Comparison of ENCODE assay signal across 17 cellular contexts in genomic region chr2:11562476-11562875, GRCh38.
"Had no signal": no experiment of that assay in that cellular context is flagged by ENCODE, and none has a peak within 500 bp of the region (broad histone marks: within the 10 kb centered on the region; RNA-seq: fewer than 3 reads in every experiment).

No MANE protein-coding gene starts in this region.

- DNase-seq: activated CD4-positive, alpha-beta memory T cell treated with anti-CD3 and anti-CD28 coated beads, Interleukin-2, amount 10 ng/mL, durations not matched to agents 7 days and 5 days; activated CD4-positive, alpha-beta T cell treated with anti-CD3 and anti-CD28 coated beads for 48 hours; activated CD4-positive, CD25-positive, alpha-beta regulatory T cell; activated CD8-positive, alpha-beta memory T cell treated with anti-CD3 and anti-CD28 coated beads, Interleukin-2, amount 10 ng/mL, durations not matched to agents 7 days and 5 days; activated naive CD4-positive, alpha-beta T cell treated with Interleukin-2 at 50 U/mL for 16 hours; body of pancreas; central memory CD4-positive, alpha-beta T cell; hypothalamus; left lung; T-cell had no signal

- ATAC-seq: activated CD8-positive, alpha-beta memory T cell treated with anti-CD3 and anti-CD28 coated beads, Interleukin-2, amount 10 ng/mL, durations not matched to agents 7 days and 5 days; body of pancreas; left lung; naive thymus-derived CD8-positive, alpha-beta T cell; pancreas; T-cell had no signal

- H3K27me3 Mint-ChIP-seq: type B pancreatic cell had no signal

- H3K4me3 ChIP-seq: body of pancreas, dorsolateral prefrontal cortex, left lung, pancreas, SK-N-MC had no signal

- H3K27me3 ChIP-seq: body of pancreas, dorsolateral prefrontal cortex, pancreas had no signal

- H3K9me3 ChIP-seq: body of pancreas, left lung, pancreas had no signal

- H3K36me3 ChIP-seq: left lung, pancreas had no signal

- H3K4me1 Mint-ChIP-seq: activated CD4-positive, alpha-beta memory T cell treated with anti-CD3 and anti-CD28 coated beads, Interleukin-2, amount 10 ng/mL, durations not matched to agents 7 days and 5 days; activated CD8-positive, alpha-beta memory T cell treated with anti-CD3 and anti-CD28 coated beads, Interleukin-2, amount 10 ng/mL, durations not matched to agents 7 days and 5 days; naive thymus-derived CD8-positive, alpha-beta T cell; T-cell had no signal

- H3K4me1 ChIP-seq: body of pancreas, left lung, pancreas had no signal

- H3K4me3 Mint-ChIP-seq: activated CD4-positive, alpha-beta memory T cell treated with anti-CD3 and anti-CD28 coated beads, Interleukin-2, amount 10 ng/mL, durations not matched to agents 7 days and 5 days; activated CD8-positive, alpha-beta memory T cell treated with anti-CD3 and anti-CD28 coated beads, Interleukin-2, amount 10 ng/mL, durations not matched to agents 7 days and 5 days; naive thymus-derived CD8-positive, alpha-beta T cell; stimulated activated naive CD8-positive, alpha-beta T cell treated with anti-CD3 and anti-CD28 coated beads, Interleukin-15, Interleukin-2, amounts not matched to agents 100 ng/mL and 50 ng/mL, for 24 hours; T-cell; type B pancreatic cell had no signal

- H3K27ac Mint-ChIP-seq: activated CD4-positive, alpha-beta memory T cell treated with anti-CD3 and anti-CD28 coated beads, Interleukin-2, amount 10 ng/mL, durations not matched to agents 7 days and 5 days; activated CD8-positive, alpha-beta memory T cell treated with anti-CD3 and anti-CD28 coated beads, Interleukin-2, amount 10 ng/mL, durations not matched to agents 7 days and 5 days; naive thymus-derived CD8-positive, alpha-beta T cell; stimulated activated naive CD8-positive, alpha-beta T cell treated with anti-CD3 and anti-CD28 coated beads, Interleukin-15, Interleukin-2, amounts not matched to agents 100 ng/mL and 50 ng/mL, for 24 hours; T-cell; type B pancreatic cell had no signal

- H3K36me3 Mint-ChIP-seq: activated CD8-positive, alpha-beta memory T cell treated with anti-CD3 and anti-CD28 coated beads, Interleukin-2, amount 10 ng/mL, durations not matched to agents 7 days and 5 days; naive thymus-derived CD8-positive, alpha-beta T cell; T-cell; type B pancreatic cell had no signal

- H3K9me3 Mint-ChIP-seq: activated CD4-positive, alpha-beta memory T cell treated with anti-CD3 and anti-CD28 coated beads, Interleukin-2, amount 10 ng/mL, durations not matched to agents 7 days and 5 days; naive thymus-derived CD8-positive, alpha-beta T cell; stimulated activated naive CD8-positive, alpha-beta T cell treated with anti-CD3 and anti-CD28 coated beads, Interleukin-15, Interleukin-2, amounts not matched to agents 100 ng/mL and 50 ng/mL, for 24 hours; T-cell; type B pancreatic cell had no signal

- H3K27ac ChIP-seq: body of pancreas, dorsolateral prefrontal cortex, epithelial cell of prostate, left lung, pancreas, SK-N-MC had no signal
